Comparison of ENCODE assay signal across 17 cellular contexts in genomic region chr12:114045333-114045732, GRCh38.
"Had no signal": no experiment of that assay in that cellular context is flagged by ENCODE, and none has a peak within 500 bp of the region (broad histone marks: within the 10 kb centered on the region; RNA-seq: fewer than 3 reads in every experiment).

No MANE protein-coding gene starts in this region.

- H3K36me3 ChIP-seq: cardiac muscle cell, transverse colon had no signal

- DNase-seq: activated CD4-positive, alpha-beta memory T cell treated with anti-CD3 and anti-CD28 coated beads, Interleukin-2, amount 10 ng/mL, durations not matched to agents 7 days and 5 days; activated CD4-positive, alpha-beta T cell treated with anti-CD3 and anti-CD28 coated beads for 36 hours; activated effector memory CD4-positive, alpha-beta T cell treated with anti-CD3 and anti-CD28 coated beads, Interleukin-2, amount 50 U/mL, for 16 hours; activated naive CD4-positive, alpha-beta T cell treated with anti-CD3 and anti-CD28 coated beads, Interleukin-2, amount 10 ng/mL, durations not matched to agents 7 days and 5 days; activated naive CD8-positive, alpha-beta T cell treated with anti-CD3 and anti-CD28 coated beads, Interleukin-2, amount 50 U/mL, for 24 hours; foreskin melanocyte; glutamatergic neuron; hypothalamus; mucosa of descending colon; occipital lobe; stimulated activated CD4-positive, alpha-beta T cell treated with anti-CD3 and anti-CD28 coated beads, Interleukin-2, amount 100 ng/mL, for 48 hours; stimulated activated CD8-positive, alpha-beta memory T cell treated with anti-CD3 and anti-CD28 coated beads, Interleukin-4, amount 100 ng/mL, for 48 hours; stimulated activated naive B cell treated with anti-CD40 and anti-IgM and Interleukin-4, amounts not matched to agents 10 μg/mL and 1 μg/mL and 100 μg/mL, for 72 hours; T1000; transverse colon had no signal

- H3K4me1 ChIP-seq: transverse colon had no signal

- H3K27ac ChIP-seq: cardiac muscle cell, transverse colon had no signal

- ATAC-seq: activated CD4-positive, alpha-beta T cell treated with anti-CD3 and anti-CD28 coated beads for 36 hours; activated naive CD8-positive, alpha-beta T cell treated with anti-CD3 and anti-CD28 coated beads, Interleukin-2, amount 50 U/mL, for 24 hours; mucosa of descending colon; stimulated activated naive B cell treated with anti-CD40 and anti-IgM and Interleukin-4, amounts not matched to agents 10 μg/mL and 1 μg/mL and 100 μg/mL, for 72 hours; WTC11 had no signal

- H3K27me3 ChIP-seq: cardiac muscle cell had no signal

- H3K9me3 ChIP-seq: mucosa of descending colon, transverse colon had no signal

- H3K4me3 ChIP-seq: cardiac muscle cell, mucosa of descending colon, transverse colon had no signal
